ENCODE assay signal across 1 cellular context in genomic region chrX:47217852-47218279, GRCh38.
TF ChIP-seq lines count a peak whose summit lies in the region.

No MANE protein-coding gene starts in this region.

TF ChIP-seq in GM23338, 12 proteins besides CTCF, POLR2A, EP300 and RAD21 (continued from another document):
- TF ChIP-seq, protein P1, sequence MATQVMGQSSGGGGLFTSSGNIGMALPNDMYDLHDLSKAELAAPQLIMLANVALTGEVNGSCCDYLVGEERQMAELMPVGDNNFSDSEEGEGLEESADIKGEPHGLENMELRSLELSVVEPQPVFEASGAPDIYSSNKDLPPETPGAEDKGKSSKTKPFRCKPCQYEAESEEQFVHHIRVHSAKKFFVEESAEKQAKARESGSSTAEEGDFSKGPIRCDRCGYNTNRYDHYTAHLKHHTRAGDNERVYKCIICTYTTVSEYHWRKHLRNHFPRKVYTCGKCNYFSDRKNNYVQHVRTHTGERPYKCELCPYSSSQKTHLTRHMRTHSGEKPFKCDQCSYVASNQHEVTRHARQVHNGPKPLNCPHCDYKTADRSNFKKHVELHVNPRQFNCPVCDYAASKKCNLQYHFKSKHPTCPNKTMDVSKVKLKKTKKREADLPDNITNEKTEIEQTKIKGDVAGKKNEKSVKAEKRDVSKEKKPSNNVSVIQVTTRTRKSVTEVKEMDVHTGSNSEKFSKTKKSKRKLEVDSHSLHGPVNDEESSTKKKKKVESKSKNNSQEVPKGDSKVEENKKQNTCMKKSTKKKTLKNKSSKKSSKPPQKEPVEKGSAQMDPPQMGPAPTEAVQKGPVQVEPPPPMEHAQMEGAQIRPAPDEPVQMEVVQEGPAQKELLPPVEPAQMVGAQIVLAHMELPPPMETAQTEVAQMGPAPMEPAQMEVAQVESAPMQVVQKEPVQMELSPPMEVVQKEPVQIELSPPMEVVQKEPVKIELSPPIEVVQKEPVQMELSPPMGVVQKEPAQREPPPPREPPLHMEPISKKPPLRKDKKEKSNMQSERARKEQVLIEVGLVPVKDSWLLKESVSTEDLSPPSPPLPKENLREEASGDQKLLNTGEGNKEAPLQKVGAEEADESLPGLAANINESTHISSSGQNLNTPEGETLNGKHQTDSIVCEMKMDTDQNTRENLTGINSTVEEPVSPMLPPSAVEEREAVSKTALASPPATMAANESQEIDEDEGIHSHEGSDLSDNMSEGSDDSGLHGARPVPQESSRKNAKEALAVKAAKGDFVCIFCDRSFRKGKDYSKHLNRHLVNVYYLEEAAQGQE (IDR thresholded peaks at IDR 0.05; ENCODE audit: unreplicated experiment), result no peak
- TF ChIP-seq NANOG (IDR thresholded peaks at IDR 0.05; ENCODE audit: borderline replicate concordance) (no peak), EZH2 (IDR thresholded peaks at IDR 0.05; ENCODE audit: low read depth, unreplicated experiment) (no peak), CREB1 (CRISPR knock-in tag; IDR thresholded peaks at IDR 0.05; ENCODE audit: low read depth) (no peak), EZH2phosphoT487 (IDR thresholded peaks at IDR 0.05; ENCODE audit: unreplicated experiment) (no peak), ZNF331 (CRISPR knock-in tag; IDR thresholded peaks at IDR 0.05; ENCODE audit: low read depth) (no peak)
- TF ChIP-seq, protein P2, sequence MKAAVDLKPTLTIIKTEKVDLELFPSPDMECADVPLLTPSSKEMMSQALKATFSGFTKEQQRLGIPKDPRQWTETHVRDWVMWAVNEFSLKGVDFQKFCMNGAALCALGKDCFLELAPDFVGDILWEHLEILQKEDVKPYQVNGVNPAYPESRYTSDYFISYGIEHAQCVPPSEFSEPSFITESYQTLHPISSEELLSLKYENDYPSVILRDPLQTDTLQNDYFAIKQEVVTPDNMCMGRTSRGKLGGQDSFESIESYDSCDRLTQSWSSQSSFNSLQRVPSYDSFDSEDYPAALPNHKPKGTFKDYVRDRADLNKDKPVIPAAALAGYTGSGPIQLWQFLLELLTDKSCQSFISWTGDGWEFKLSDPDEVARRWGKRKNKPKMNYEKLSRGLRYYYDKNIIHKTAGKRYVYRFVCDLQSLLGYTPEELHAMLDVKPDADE (IDR thresholded peaks at IDR 0.05), result no peak
